Comparison of ENCODE assay signal across 9 cellular contexts in the genomic region with DNA sequence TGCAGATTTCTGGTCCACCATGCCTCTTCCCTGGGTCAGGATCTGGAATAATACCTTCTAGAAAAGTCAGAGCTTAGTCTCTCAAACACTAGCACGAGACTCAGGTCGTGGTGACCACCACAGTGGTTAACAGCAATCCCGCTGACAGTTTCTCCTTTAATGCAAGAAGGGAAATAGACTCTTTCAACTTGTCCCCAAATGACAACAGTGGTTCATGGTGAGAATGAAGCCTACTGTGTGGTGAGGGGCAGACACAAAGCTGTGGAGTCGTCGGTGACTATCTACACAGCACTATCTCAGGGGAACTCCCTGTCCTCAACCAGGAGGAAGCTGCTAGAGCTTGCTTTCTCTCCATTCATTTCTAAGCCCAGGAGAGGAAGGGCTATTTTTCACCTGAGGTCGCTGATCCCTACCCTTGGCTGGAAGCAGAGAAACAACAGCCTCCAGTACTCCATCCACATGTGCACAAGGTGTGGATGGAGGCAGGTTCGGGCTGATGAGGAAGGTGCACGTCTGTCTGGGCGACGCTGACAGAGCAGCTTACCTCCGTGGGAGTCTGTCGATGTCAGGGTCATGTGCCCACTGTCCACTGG.
DNase-seq lines count a peak whose midpoint lies in the region; ATAC-seq and TF ChIP-seq lines count a peak whose summit lies in the region.
"Had no signal": no experiment of that assay in that cellular context is flagged by ENCODE, and none has a peak within 500 bp of the region (broad histone marks: within the 10 kb centered on the region; RNA-seq: fewer than 3 reads in every experiment).

No MANE protein-coding gene starts in this region.

- peaks cover 51% of the 10 kb centered on the region for H3K4me1 Mint-ChIP-seq in activated CD8-positive, alpha-beta memory T cell treated with anti-CD3 and anti-CD28 coated beads, Interleukin-2, amount 10 ng/mL, durations not matched to agents 7 days and 5 days
- H3K4me1 Mint-ChIP-seq in activated naive CD4-positive, alpha-beta T cell treated with anti-CD3 and anti-CD28 coated beads, Interleukin-2, amount 10 ng/mL, durations not matched to agents 7 days and 5 days, result peaks cover 67% of the 10 kb centered on the region
- peaks cover 85% of the 10 kb centered on the region for H3K4me1 Mint-ChIP-seq in stimulated activated naive CD8-positive, alpha-beta T cell treated with anti-CD3 and anti-CD28 coated beads, Interleukin-15, Interleukin-2, amounts not matched to agents 100 ng/mL and 50 ng/mL, for 24 hours (ENCODE audit: low read depth)
- no peaks in the 10 kb centered on the region for H3K4me1 Mint-ChIP-seq in Calu3 (ENCODE audit: low read depth, unreplicated experiment)

- TF ChIP-seq CTCF in Calu3 (IDR thresholded peaks at IDR 0.05; ENCODE audit: unreplicated experiment), result no peak

- H3K9me3 Mint-ChIP-seq in activated CD8-positive, alpha-beta memory T cell treated with anti-CD3 and anti-CD28 coated beads, Interleukin-2, amount 10 ng/mL, durations not matched to agents 7 days and 5 days (ENCODE audit: low read depth), result no peaks in the 10 kb centered on the region
- no peaks in the 10 kb centered on the region for H3K9me3 Mint-ChIP-seq in activated naive CD4-positive, alpha-beta T cell treated with anti-CD3 and anti-CD28 coated beads, Interleukin-2, amount 10 ng/mL, durations not matched to agents 7 days and 5 days
- no peaks in the 10 kb centered on the region for H3K9me3 Mint-ChIP-seq in stimulated activated naive CD8-positive, alpha-beta T cell treated with anti-CD3 and anti-CD28 coated beads, Interleukin-15, Interleukin-2, amounts not matched to agents 100 ng/mL and 50 ng/mL, for 24 hours
- H3K9me3 Mint-ChIP-seq in Calu3 (ENCODE audit: low read depth, unreplicated experiment), result no peaks in the 10 kb centered on the region

- no peaks in the 10 kb centered on the region for H3K27me3 Mint-ChIP-seq in activated CD8-positive, alpha-beta memory T cell treated with anti-CD3 and anti-CD28 coated beads, Interleukin-2, amount 10 ng/mL, durations not matched to agents 7 days and 5 days
- H3K27me3 Mint-ChIP-seq in activated naive CD4-positive, alpha-beta T cell treated with anti-CD3 and anti-CD28 coated beads, Interleukin-2, amount 10 ng/mL, durations not matched to agents 7 days and 5 days, result no peaks in the 10 kb centered on the region
- H3K27me3 Mint-ChIP-seq in stimulated activated naive CD8-positive, alpha-beta T cell treated with anti-CD3 and anti-CD28 coated beads, Interleukin-15, Interleukin-2, amounts not matched to agents 100 ng/mL and 50 ng/mL, for 24 hours, result no peaks in the 10 kb centered on the region
- H3K27me3 Mint-ChIP-seq in Calu3 (ENCODE audit: unreplicated experiment), result no peaks in the 10 kb centered on the region

- intact Hi-C loops in Calu3 (cut with micrococcal nuclease; ENCODE audit: unreplicated experiment), result no loop called here

- CTCF ChIA-PET in activated CD8-positive, alpha-beta memory T cell treated with anti-CD3 and anti-CD28 coated beads, Interleukin-2, amount 10 ng/mL, durations not matched to agents 7 days and 5 days (lab: Charles Lee), result interaction anchor here (0.7 to 4.3 kb wide), 8 partner anchors 9 to 169 kb away, joined by 3 to 17 read pairs (median 4); no protein-coding TSS in a partner anchor
- CTCF ChIA-PET in activated naive CD4-positive, alpha-beta T cell treated with anti-CD3 and anti-CD28 coated beads, Interleukin-2, amount 10 ng/mL, durations not matched to agents 7 days and 5 days (lab: Charles Lee), result interaction anchor here (1.2 to 2.0 kb wide), 5 partner anchors 13 to 59 kb away, joined by 3 to 7 read pairs (median 6); no protein-coding TSS in a partner anchor
- CTCF ChIA-PET in Calu3 (lab: Charles Lee), result no interaction called here

- DNase-seq in activated CD8-positive, alpha-beta memory T cell treated with anti-CD3 and anti-CD28 coated beads, Interleukin-2, amount 10 ng/mL, durations not matched to agents 7 days and 5 days, result peak; percentile 83
- no peak for DNase-seq in activated CD8-positive, alpha-beta memory T cell treated with anti-CD3 and anti-CD28 coated beads, Interleukin-2, amount 50 U/mL, for 4 hours
- no peak for DNase-seq in activated naive CD4-positive, alpha-beta T cell treated with anti-CD3 and anti-CD28 coated beads, Interleukin-2, amount 10 ng/mL, durations not matched to agents 7 days and 5 days
- DNase-seq in Calu3 (no peak), GM03348 (ENCODE audit: low spot score) (no peak), cerebellum (ENCODE audit: low spot score) (no peak)
- DNase-seq: AML-193 had no signal

- no peak overlapping the region for H3K4me3 Mint-ChIP-seq in activated CD8-positive, alpha-beta memory T cell treated with anti-CD3 and anti-CD28 coated beads, Interleukin-2, amount 10 ng/mL, durations not matched to agents 7 days and 5 days
- no peak overlapping the region for H3K4me3 Mint-ChIP-seq in activated naive CD4-positive, alpha-beta T cell treated with anti-CD3 and anti-CD28 coated beads, Interleukin-2, amount 10 ng/mL, durations not matched to agents 7 days and 5 days
- H3K4me3 Mint-ChIP-seq in stimulated activated naive CD8-positive, alpha-beta T cell treated with anti-CD3 and anti-CD28 coated beads, Interleukin-15, Interleukin-2, amounts not matched to agents 100 ng/mL and 50 ng/mL, for 24 hours, result peak overlapping the region; percentile 24
- no peak overlapping the region for H3K4me3 Mint-ChIP-seq in Calu3 (ENCODE audit: low read depth, unreplicated experiment)

- BruUV-seq in Calu3 (replicated peaks; lab: Mats Ljungman, UMichigan), result no TSS peak

- peak; percentile 91 for ATAC-seq in activated CD8-positive, alpha-beta memory T cell treated with anti-CD3 and anti-CD28 coated beads, Interleukin-2, amount 10 ng/mL, durations not matched to agents 7 days and 5 days
- ATAC-seq in HG02870 (IDR thresholded peaks at IDR 0.05; ENCODE audit: unreplicated experiment), result peak; percentile 56

- peak overlapping the region; percentile 2 for H3K27ac Mint-ChIP-seq in activated CD8-positive, alpha-beta memory T cell treated with anti-CD3 and anti-CD28 coated beads, Interleukin-2, amount 10 ng/mL, durations not matched to agents 7 days and 5 days
- H3K27ac Mint-ChIP-seq in activated naive CD4-positive, alpha-beta T cell treated with anti-CD3 and anti-CD28 coated beads, Interleukin-2, amount 10 ng/mL, durations not matched to agents 7 days and 5 days, result peak overlapping the region; percentile 68
- H3K27ac Mint-ChIP-seq in stimulated activated naive CD8-positive, alpha-beta T cell treated with anti-CD3 and anti-CD28 coated beads, Interleukin-15, Interleukin-2, amounts not matched to agents 100 ng/mL and 50 ng/mL, for 24 hours, result peak overlapping the region; percentile 73
- no peak overlapping the region for H3K27ac Mint-ChIP-seq in Calu3 (ENCODE audit: unreplicated experiment)

- H3K36me3 Mint-ChIP-seq in activated CD8-positive, alpha-beta memory T cell treated with anti-CD3 and anti-CD28 coated beads, Interleukin-2, amount 10 ng/mL, durations not matched to agents 7 days and 5 days, result peaks cover 43% of the 10 kb centered on the region
- peaks cover 28% of the 10 kb centered on the region for H3K36me3 Mint-ChIP-seq in activated naive CD4-positive, alpha-beta T cell treated with anti-CD3 and anti-CD28 coated beads, Interleukin-2, amount 10 ng/mL, durations not matched to agents 7 days and 5 days
- peaks cover 55% of the 10 kb centered on the region for H3K36me3 Mint-ChIP-seq in stimulated activated naive CD8-positive, alpha-beta T cell treated with anti-CD3 and anti-CD28 coated beads, Interleukin-15, Interleukin-2, amounts not matched to agents 100 ng/mL and 50 ng/mL, for 24 hours (ENCODE audit: low read depth)
- no peaks in the 10 kb centered on the region for H3K36me3 Mint-ChIP-seq in Calu3 (ENCODE audit: insufficient read depth, unreplicated experiment)
